In the genomic region with DNA sequence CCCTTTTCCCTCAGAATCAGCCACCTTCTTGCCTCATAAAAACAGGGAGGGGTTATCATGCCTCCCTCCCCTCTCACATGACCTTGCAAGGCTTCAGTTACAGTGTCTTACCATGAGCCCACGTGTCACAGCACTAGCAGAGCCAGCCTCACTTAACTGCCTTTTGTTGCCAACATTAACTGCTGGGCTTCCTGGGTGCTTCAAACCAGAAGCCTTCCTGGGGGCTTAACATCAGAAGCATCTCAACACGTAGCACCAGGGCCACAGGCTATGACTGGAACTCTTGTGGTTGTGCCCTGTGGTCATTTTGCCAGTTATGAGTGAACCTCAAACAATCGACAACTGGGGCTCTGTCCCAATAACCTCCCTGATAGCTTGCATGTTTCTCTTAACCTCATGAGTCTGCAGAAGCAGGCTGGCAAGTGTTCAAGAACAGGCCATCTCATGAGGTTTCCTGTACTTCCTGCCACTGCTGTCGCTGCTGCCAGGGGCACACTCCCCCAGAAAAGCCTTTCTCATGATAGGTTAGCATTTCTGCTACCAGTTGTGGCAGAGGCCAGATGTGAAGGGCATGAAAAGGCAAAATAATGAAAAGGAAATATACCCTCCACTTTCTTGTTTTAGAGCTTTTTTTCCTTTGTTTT, we compare ENCODE assay signal across 1 cellular context.
TF ChIP-seq lines count a peak whose summit lies in the region.

No MANE protein-coding gene starts in this region.

TF ChIP-seq in K562, 482 proteins besides CTCF, POLR2A, EP300 and RAD21 (continued from another document and continues in another):
- TF ChIP-seq, protein P1, sequence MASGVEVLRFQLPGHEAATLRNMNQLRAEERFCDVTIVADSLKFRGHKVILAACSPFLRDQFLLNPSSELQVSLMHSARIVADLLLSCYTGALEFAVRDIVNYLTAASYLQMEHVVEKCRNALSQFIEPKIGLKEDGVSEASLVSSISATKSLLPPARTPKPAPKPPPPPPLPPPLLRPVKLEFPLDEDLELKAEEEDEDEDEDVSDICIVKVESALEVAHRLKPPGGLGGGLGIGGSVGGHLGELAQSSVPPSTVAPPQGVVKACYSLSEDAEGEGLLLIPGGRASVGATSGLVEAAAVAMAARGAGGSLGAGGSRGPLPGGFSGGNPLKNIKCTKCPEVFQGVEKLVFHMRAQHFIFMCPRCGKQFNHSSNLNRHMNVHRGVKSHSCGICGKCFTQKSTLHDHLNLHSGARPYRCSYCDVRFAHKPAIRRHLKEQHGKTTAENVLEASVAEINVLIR (CRISPR knock-in tag; IDR thresholded peaks at IDR 0.05), result peak; percentile 74
- TF ChIP-seq POLR3G (IDR thresholded peaks at IDR 0.05; ENCODE audit: extremely low read depth, insufficient read length, insufficient replicate concordance), result no peak
- no peak for TF ChIP-seq CBX2 (IDR thresholded peaks at IDR 0.05; ENCODE audit: insufficient read depth, low read length, poor library complexity, severe bottlenecking)
- TF ChIP-seq ZNF511 (CRISPR knock-in tag; IDR thresholded peaks at IDR 0.05), result no peak; the same call in 1 of the 2 replicates
- no peak for TF ChIP-seq ZNF707 (CRISPR knock-in tag; conservative IDR thresholded peaks at IDR 0.05)
- TF ChIP-seq MTA3 (IDR thresholded peaks at IDR 0.05; ENCODE audit: borderline replicate concordance), result peak; percentile 87; the same call in 1 of the 2 replicates
- TF ChIP-seq SETDB1 (IDR thresholded peaks at IDR 0.05; ENCODE audit: low read length), result no peak
- TF ChIP-seq, protein P2, sequence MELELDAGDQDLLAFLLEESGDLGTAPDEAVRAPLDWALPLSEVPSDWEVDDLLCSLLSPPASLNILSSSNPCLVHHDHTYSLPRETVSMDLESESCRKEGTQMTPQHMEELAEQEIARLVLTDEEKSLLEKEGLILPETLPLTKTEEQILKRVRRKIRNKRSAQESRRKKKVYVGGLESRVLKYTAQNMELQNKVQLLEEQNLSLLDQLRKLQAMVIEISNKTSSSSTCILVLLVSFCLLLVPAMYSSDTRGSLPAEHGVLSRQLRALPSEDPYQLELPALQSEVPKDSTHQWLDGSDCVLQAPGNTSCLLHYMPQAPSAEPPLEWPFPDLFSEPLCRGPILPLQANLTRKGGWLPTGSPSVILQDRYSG (tag; conservative IDR thresholded peaks at IDR 0.05; ENCODE audit: low read depth), result peak; percentile 96
- TF ChIP-seq TARDBP (IDR thresholded peaks at IDR 0.05), result no peak
- TF ChIP-seq BRF1 (IDR thresholded peaks at IDR 0.05; ENCODE audit: borderline replicate concordance, extremely low read depth, insufficient read length), result no peak
- no peak for TF ChIP-seq IRF1 (CRISPR knock-in tag; IDR thresholded peaks at IDR 0.05; ENCODE audit: borderline replicate concordance)
- no peak for TF ChIP-seq U2AF1 (optimal IDR thresholded peaks at IDR 0.05; ENCODE audit: low read depth, low read length)
- TF ChIP-seq E2F3 (CRISPR knock-in tag; IDR thresholded peaks at IDR 0.05), result peak; percentile 74
- 0 out of 2 replicates have a peak, but pooled peaks have one; percentile 33 for TF ChIP-seq TAF7 (tag; IDR thresholded peaks at IDR 0.05)
- no peak for TF ChIP-seq GATA2 (CRISPR knock-in tag; IDR thresholded peaks at IDR 0.05)
- no peak; the same call in 1 of the 2 replicates for TF ChIP-seq MTF1 (CRISPR knock-in tag; IDR thresholded peaks at IDR 0.05; ENCODE audit: borderline replicate concordance)
- TF ChIP-seq CAMTA2 (CRISPR knock-in tag; conservative IDR thresholded peaks at IDR 0.05), result 0 out of 2 replicates have a peak, but pooled peaks have one; percentile 28
- no peak for TF ChIP-seq YY1 (IDR thresholded peaks at IDR 0.05; ENCODE audit: borderline replicate concordance in 1 of 3, control insufficient read depth in 1 of 3, extremely low read depth in 1 of 3, insufficient read depth in 3 of 3, insufficient read length in 1 of 3, insufficient replicate concordance in 2 of 3, low read depth in 1 of 3, low read length in 2 of 3)
- TF ChIP-seq ZBTB9 (CRISPR knock-in tag; IDR thresholded peaks at IDR 0.05), result peak; percentile 91
- no peak; the same call in 1 of the 2 replicates for TF ChIP-seq NBN (IDR thresholded peaks at IDR 0.05; ENCODE audit: low read depth)
- no peak for TF ChIP-seq ZNF24 (IDR thresholded peaks at IDR 0.05)
- no peak for TF ChIP-seq ZNF140 (CRISPR knock-in tag; IDR thresholded peaks at IDR 0.05)
- TF ChIP-seq ZFP36 (IDR thresholded peaks at IDR 0.05; ENCODE audit: low read depth, low read length, partially characterized antibody), result no peak
- no peak for TF ChIP-seq TBP (optimal IDR thresholded peaks at IDR 0.05; ENCODE audit: low read depth, low read length)
- no peak for TF ChIP-seq ZNF436 (CRISPR knock-in tag; IDR thresholded peaks at IDR 0.05)
- TF ChIP-seq MAFG (tag; conservative IDR thresholded peaks at IDR 0.05), result peak; percentile 59; the same call in 1 of the 2 replicates
- no peak for TF ChIP-seq SRSF1 (IDR thresholded peaks at IDR 0.05; ENCODE audit: low read depth, low read length)
- TF ChIP-seq FOSL1 (tag; conservative IDR thresholded peaks at IDR 0.05), result 0 out of 2 replicates have a peak, but pooled peaks have one; percentile 25
- no peak; the same call in 1 of the 2 replicates for TF ChIP-seq ZNF79 (CRISPR knock-in tag; IDR thresholded peaks at IDR 0.05; ENCODE audit: low read depth)
- peak; percentile 90 for TF ChIP-seq ZNF311 (CRISPR knock-in tag; IDR thresholded peaks at IDR 0.05)
- TF ChIP-seq CHD4 (IDR thresholded peaks at IDR 0.05; ENCODE audit: insufficient read depth, insufficient replicate concordance, low read depth, low read length, poor library complexity, severe bottlenecking), result no peak
- TF ChIP-seq, protein P3, sequence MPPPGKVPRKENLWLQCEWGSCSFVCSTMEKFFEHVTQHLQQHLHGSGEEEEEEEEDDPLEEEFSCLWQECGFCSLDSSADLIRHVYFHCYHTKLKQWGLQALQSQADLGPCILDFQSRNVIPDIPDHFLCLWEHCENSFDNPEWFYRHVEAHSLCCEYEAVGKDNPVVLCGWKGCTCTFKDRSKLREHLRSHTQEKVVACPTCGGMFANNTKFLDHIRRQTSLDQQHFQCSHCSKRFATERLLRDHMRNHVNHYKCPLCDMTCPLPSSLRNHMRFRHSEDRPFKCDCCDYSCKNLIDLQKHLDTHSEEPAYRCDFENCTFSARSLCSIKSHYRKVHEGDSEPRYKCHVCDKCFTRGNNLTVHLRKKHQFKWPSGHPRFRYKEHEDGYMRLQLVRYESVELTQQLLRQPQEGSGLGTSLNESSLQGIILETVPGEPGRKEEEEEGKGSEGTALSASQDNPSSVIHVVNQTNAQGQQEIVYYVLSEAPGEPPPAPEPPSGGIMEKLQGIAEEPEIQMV (tag; conservative IDR thresholded peaks at IDR 0.05; ENCODE audit: low read depth), result peak; percentile 78
- peak; percentile 41; the same call in 1 of the 2 replicates for TF ChIP-seq ESRRA (IDR thresholded peaks at IDR 0.05; ENCODE audit: borderline replicate concordance, low read depth)
- no peak for TF ChIP-seq CBX5 (IDR thresholded peaks at IDR 0.05; ENCODE audit: borderline replicate concordance, low read depth)
- no peak for TF ChIP-seq C11orf30 (IDR thresholded peaks at IDR 0.05; ENCODE audit: low read depth)
- TF ChIP-seq, protein P4, sequence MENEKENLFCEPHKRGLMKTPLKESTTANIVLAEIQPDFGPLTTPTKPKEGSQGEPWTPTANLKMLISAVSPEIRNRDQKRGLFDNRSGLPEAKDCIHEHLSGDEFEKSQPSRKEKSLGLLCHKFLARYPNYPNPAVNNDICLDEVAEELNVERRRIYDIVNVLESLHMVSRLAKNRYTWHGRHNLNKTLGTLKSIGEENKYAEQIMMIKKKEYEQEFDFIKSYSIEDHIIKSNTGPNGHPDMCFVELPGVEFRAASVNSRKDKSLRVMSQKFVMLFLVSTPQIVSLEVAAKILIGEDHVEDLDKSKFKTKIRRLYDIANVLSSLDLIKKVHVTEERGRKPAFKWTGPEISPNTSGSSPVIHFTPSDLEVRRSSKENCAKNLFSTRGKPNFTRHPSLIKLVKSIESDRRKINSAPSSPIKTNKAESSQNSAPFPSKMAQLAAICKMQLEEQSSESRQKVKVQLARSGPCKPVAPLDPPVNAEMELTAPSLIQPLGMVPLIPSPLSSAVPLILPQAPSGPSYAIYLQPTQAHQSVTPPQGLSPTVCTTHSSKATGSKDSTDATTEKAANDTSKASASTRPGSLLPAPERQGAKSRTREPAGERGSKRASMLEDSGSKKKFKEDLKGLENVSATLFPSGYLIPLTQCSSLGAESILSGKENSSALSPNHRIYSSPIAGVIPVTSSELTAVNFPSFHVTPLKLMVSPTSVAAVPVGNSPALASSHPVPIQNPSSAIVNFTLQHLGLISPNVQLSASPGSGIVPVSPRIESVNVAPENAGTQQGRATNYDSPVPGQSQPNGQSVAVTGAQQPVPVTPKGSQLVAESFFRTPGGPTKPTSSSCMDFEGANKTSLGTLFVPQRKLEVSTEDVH (IDR thresholded peaks at IDR 0.05; ENCODE audit: low read depth, partially characterized antibody), result no peak
- TF ChIP-seq STAT5B (CRISPR knock-in tag; IDR thresholded peaks at IDR 0.05), result no peak
- no peak for TF ChIP-seq PHTF2 (CRISPR knock-in tag; IDR thresholded peaks at IDR 0.05)
- peak; percentile 48 for TF ChIP-seq ARID1B (IDR thresholded peaks at IDR 0.05)
- TF ChIP-seq CTCFL (IDR thresholded peaks at IDR 0.05; ENCODE audit: borderline replicate concordance, insufficient read depth, low read depth, low read length, poor library complexity, severe bottlenecking), result no peak
- no peak for TF ChIP-seq ZNF431 (CRISPR knock-in tag; IDR thresholded peaks at IDR 0.05)
- no peak for TF ChIP-seq HLTF (IDR thresholded peaks at IDR 0.05)
- no peak for TF ChIP-seq ZNF57 (CRISPR knock-in tag; IDR thresholded peaks at IDR 0.05)
- TF ChIP-seq CCNT2 (IDR thresholded peaks at IDR 0.05; ENCODE audit: borderline replicate concordance, extremely low read depth, insufficient read length, low read depth, low read length), result no peak
- no peak for TF ChIP-seq ZFP30 (CRISPR knock-in tag; IDR thresholded peaks at IDR 0.05; ENCODE audit: borderline replicate concordance)
- TF ChIP-seq NR0B1 (IDR thresholded peaks at IDR 0.05; ENCODE audit: partially characterized antibody), result no peak
- peak; percentile 70; the same call in 1 of the 2 replicates for TF ChIP-seq ZNF75A (CRISPR knock-in tag; IDR thresholded peaks at IDR 0.05)
- no peak for TF ChIP-seq NR1H2 (CRISPR knock-in tag; IDR thresholded peaks at IDR 0.05)
- TF ChIP-seq HDAC6 (IDR thresholded peaks at IDR 0.05; ENCODE audit: low read depth, low read length), result no peak
- TF ChIP-seq, protein P5, sequence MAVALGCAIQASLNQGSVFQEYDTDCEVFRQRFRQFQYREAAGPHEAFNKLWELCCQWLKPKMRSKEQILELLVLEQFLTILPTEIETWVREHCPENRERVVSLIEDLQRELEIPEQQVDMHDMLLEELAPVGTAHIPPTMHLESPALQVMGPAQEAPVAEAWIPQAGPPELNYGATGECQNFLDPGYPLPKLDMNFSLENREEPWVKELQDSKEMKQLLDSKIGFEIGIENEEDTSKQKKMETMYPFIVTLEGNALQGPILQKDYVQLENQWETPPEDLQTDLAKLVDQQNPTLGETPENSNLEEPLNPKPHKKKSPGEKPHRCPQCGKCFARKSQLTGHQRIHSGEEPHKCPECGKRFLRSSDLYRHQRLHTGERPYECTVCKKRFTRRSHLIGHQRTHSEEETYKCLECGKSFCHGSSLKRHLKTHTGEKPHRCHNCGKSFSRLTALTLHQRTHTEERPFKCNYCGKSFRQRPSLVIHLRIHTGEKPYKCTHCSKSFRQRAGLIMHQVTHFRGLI (CRISPR knock-in tag; IDR thresholded peaks at IDR 0.05), result peak; percentile 72
- no peak for TF ChIP-seq SAFB2 (IDR thresholded peaks at IDR 0.05; ENCODE audit: borderline replicate concordance, low read depth, low read length, severe bottlenecking)
- TF ChIP-seq YBX1 (IDR thresholded peaks at IDR 0.05), result no peak
- TF ChIP-seq ZNF184 (CRISPR knock-in tag; IDR thresholded peaks at IDR 0.05), result no peak
- no peak for TF ChIP-seq ZNF121 (CRISPR knock-in tag; conservative IDR thresholded peaks at IDR 0.05)
- TF ChIP-seq PURB (CRISPR knock-in tag; IDR thresholded peaks at IDR 0.05; ENCODE audit: low read depth), result no peak
